In genomic region chrX:109967151-109967550, GRCh38 we compare ENCODE assay signal across 12 cellular contexts.
"Had no signal": no experiment of that assay in that cellular context is flagged by ENCODE, and none has a peak within 500 bp of the region (broad histone marks: within the 10 kb centered on the region; RNA-seq: fewer than 3 reads in every experiment).

No MANE protein-coding gene starts in this region.

- H3K79me2 ChIP-seq: parathyroid adenoma had no signal

- H3K27ac ChIP-seq: colonic mucosa, lower lobe of right lung, parathyroid adenoma, right lobe of liver, thoracic aorta, upper lobe of left lung had no signal

- H3K4me1 ChIP-seq: colonic mucosa, lower lobe of right lung, parathyroid adenoma, upper lobe of left lung had no signal

- H2AFZ ChIP-seq: parathyroid adenoma had no signal

- H3K9me3 ChIP-seq: colonic mucosa, lower lobe of right lung, right lobe of liver, thoracic aorta, upper lobe of left lung had no signal

- H3K36me3 ChIP-seq: colonic mucosa, lower lobe of right lung, right lobe of liver, thoracic aorta, upper lobe of left lung had no signal

- DNase-seq: activated CD4-positive, alpha-beta T cell treated with anti-CD3 and anti-CD28 coated beads, Interleukin-2, amount 50 U/mL, for 4 hours; activated gamma-delta T cell; colonic mucosa; left colon; lower lobe of right lung; right lobe of liver; stimulated activated CD4-positive, alpha-beta T cell treated with anti-CD3 and anti-CD28 coated beads, Interleukin-4, amount 100 ng/mL, for 24 hours; stimulated activated naive B cell treated with anti-CD40 and anti-IgM and Interleukin-4, amounts not matched to agents 10 μg/mL and 1 μg/mL and 100 μg/mL, for 72 hours; T-helper 17 cell; upper lobe of left lung had no signal

- H3K9ac ChIP-seq: parathyroid adenoma had no signal

- H3K27me3 ChIP-seq: colonic mucosa, upper lobe of left lung had no signal

- H3K4me3 ChIP-seq: colonic mucosa, lower lobe of right lung, right lobe of liver, thoracic aorta, upper lobe of left lung had no signal

- ATAC-seq: left colon; lower lobe of right lung; stimulated activated naive B cell treated with anti-CD40 and anti-IgM and Interleukin-4, amounts not matched to agents 10 μg/mL and 1 μg/mL and 100 μg/mL, for 72 hours; T-helper 17 cell had no signal
